10 cellular contexts compared by ENCODE assay signal in genomic region chr1:46448109-46448911, GRCh38. TPM values are rescaled to one million over a fixed set of nuclear protein-coding genes. Genes with fewer than 3 reads are reported as not detected.
A peak's percentile ranks its signal among the peaks of the same experiment; 100 is the strongest.
DNase-seq lines count a peak whose midpoint lies in the region; ATAC-seq and TF ChIP-seq lines count a peak whose summit lies in the region.
"Had no signal": no experiment of that assay in that cellular context is flagged by ENCODE, and none has a peak within 500 bp of the region (broad histone marks: within the 10 kb centered on the region; RNA-seq: fewer than 3 reads in every experiment).

No MANE protein-coding gene starts in this region.

- H3K9me3 Mint-ChIP-seq in activated naive CD8-positive, alpha-beta T cell (ENCODE audit: low read depth): no peaks in the 10 kb centered on the region
- H3K9me3 Mint-ChIP-seq in activated naive CD8-positive, alpha-beta T cell treated with anti-CD3 and anti-CD28 coated beads for 36 hours: no peaks in the 10 kb centered on the region
- peaks cover 0 to 3% (median 0%) of the 10 kb centered on the region in 7 donors for H3K9me3 Mint-ChIP-seq in naive B cell

- no peak overlapping the region for H3K27ac ChIP-seq in esophagus muscularis mucosa (replicated peaks in 1 of 4)
- no peak overlapping the region for H3K27ac ChIP-seq in vagina

- no peak for TF ChIP-seq CTCF in esophagus muscularis mucosa (IDR thresholded peaks at IDR 0.05)
- no peak for TF ChIP-seq CTCF in vagina (IDR thresholded peaks at IDR 0.05)

- H3K27me3 ChIP-seq in esophagus muscularis mucosa (peaks cover 0 to 72% (median 15%) of the 10 kb centered on the region in 4 donors), vagina (no peaks in the 10 kb centered on the region), MG63 (no peaks in the 10 kb centered on the region)

- peak overlapping the region; percentile 74 for H3K4me3 Mint-ChIP-seq in activated naive CD8-positive, alpha-beta T cell
- H3K4me3 Mint-ChIP-seq in activated naive CD8-positive, alpha-beta T cell treated with anti-CD3 and anti-CD28 coated beads for 36 hours: no peak overlapping the region
- H3K4me3 Mint-ChIP-seq in naive B cell: peak overlapping the region in 7 of 8 donors; percentile 51 to 83 (median 76)

- H3K36me3 ChIP-seq in esophagus muscularis mucosa: no peaks in the 10 kb centered on the region
- no peaks in the 10 kb centered on the region for H3K36me3 ChIP-seq in vagina
- no peaks in the 10 kb centered on the region for H3K36me3 ChIP-seq in MG63

- no peak for DNase-seq in activated naive CD8-positive, alpha-beta T cell treated with anti-CD3 and anti-CD28 coated beads for 36 hours
- DNase-seq in esophagus muscularis mucosa (ENCODE audit: extremely low spot score) (no peak), naive B cell (no peak), vagina (ENCODE audit: extremely low spot score in 2 of 2) (no peak), NCI-H187 (lab: John Stamatoyannopoulos, UW) (no peak), MG63 (no peak), NCI-H345 (lab: John Stamatoyannopoulos, UW) (no peak)
- DNase-seq: occipital lobe had no signal

- no peak for TF ChIP-seq EP300 in esophagus muscularis mucosa (IDR thresholded peaks at IDR 0.05)

- peaks cover 4 to 18% (median 15%) of the 10 kb centered on the region in 4 donors for H3K4me1 ChIP-seq in esophagus muscularis mucosa
- H3K4me1 ChIP-seq in vagina: peaks cover 9% of the 10 kb centered on the region

- H3K27ac Mint-ChIP-seq in activated naive CD8-positive, alpha-beta T cell: no peak overlapping the region
- H3K27ac Mint-ChIP-seq in activated naive CD8-positive, alpha-beta T cell treated with anti-CD3 and anti-CD28 coated beads for 36 hours: no peak overlapping the region
- H3K27ac Mint-ChIP-seq in naive B cell: no peak overlapping the region

- H3K4me3 ChIP-seq in esophagus muscularis mucosa (peak overlapping the region; percentile 45 to 56 (median 48)), vagina (peak overlapping the region; percentile 35 to 45), MG63 (no peak overlapping the region)

- no peak for ATAC-seq in naive B cell (ENCODE audit: low read depth in 2 of 2)

- peaks cover 37% of the 10 kb centered on the region for H3K27me3 Mint-ChIP-seq in activated naive CD8-positive, alpha-beta T cell
- peaks cover 70% of the 10 kb centered on the region for H3K27me3 Mint-ChIP-seq in activated naive CD8-positive, alpha-beta T cell treated with anti-CD3 and anti-CD28 coated beads for 36 hours
- H3K27me3 Mint-ChIP-seq in naive B cell: peaks cover 61 to 95% (median 95%) of the 10 kb centered on the region in 3 donors

- no peak for TF ChIP-seq POLR2A in esophagus muscularis mucosa (IDR thresholded peaks at IDR 0.05; ENCODE audit: low read depth)
- TF ChIP-seq POLR2A in vagina (IDR thresholded peaks at IDR 0.05): no peak

- WGBS in esophagus muscularis mucosa: 6% methylated on average over 49 of the region's 76 CpGs

- intact Hi-C loops in esophagus muscularis mucosa (cut with DNase I) (no loop called here), vagina (cut with DNase I) (loop anchor here (5.0 kb wide), 1 partner anchor 79 kb away; no protein-coding TSS in a partner anchor)

- H3K36me3 Mint-ChIP-seq in activated naive CD8-positive, alpha-beta T cell: no peaks in the 10 kb centered on the region
- H3K36me3 Mint-ChIP-seq in activated naive CD8-positive, alpha-beta T cell treated with anti-CD3 and anti-CD28 coated beads for 36 hours: no peaks in the 10 kb centered on the region
- H3K36me3 Mint-ChIP-seq in naive B cell: no peaks in the 10 kb centered on the region

- peaks cover 15% of the 10 kb centered on the region for H3K4me1 Mint-ChIP-seq in activated naive CD8-positive, alpha-beta T cell (ENCODE audit: low read depth)
- H3K4me1 Mint-ChIP-seq in activated naive CD8-positive, alpha-beta T cell treated with anti-CD3 and anti-CD28 coated beads for 36 hours: peaks cover 9% of the 10 kb centered on the region
- peaks cover 14 to 20% (median 19%) of the 10 kb centered on the region in 3 donors for H3K4me1 Mint-ChIP-seq in naive B cell

- H3K9me3 ChIP-seq in esophagus muscularis mucosa: no peaks in the 10 kb centered on the region
- H3K9me3 ChIP-seq in vagina: no peaks in the 10 kb centered on the region
- no peaks in the 10 kb centered on the region for H3K9me3 ChIP-seq in MG63

RNA-seq across cellular contexts. Expression of gene DMBX1, which starts 41.3 kb away (rescaled TPM):
- not detected for total RNA-seq in activated naive CD8-positive, alpha-beta T cell treated with anti-CD3 and anti-CD28 coated beads for 36 hours
- not detected for total RNA-seq in esophagus muscularis mucosa
- not detected for polyA plus RNA-seq in naive B cell (ENCODE audit: low read depth in 6 of 6)
- 0.25 TPM for total RNA-seq in vagina
- total RNA-seq in MG63 (2014; rRNA removed; shearing (Covaris generic); ENCODE audit: low replicate concordance): not detected in 2 replicates
- total RNA-seq: LHCN-M2, occipital lobe had no signal

RNA-seq across cellular contexts. Expression of gene FAAH, which starts 54.2 kb away (rescaled TPM):
- 1 to 10 TPM; 2.8 to 3.4 TPM for total RNA-seq in activated naive CD8-positive, alpha-beta T cell treated with anti-CD3 and anti-CD28 coated beads for 36 hours
- 10 to 100 TPM in 1 of 4 donors, 1 to 10 TPM in 3; 3.7 to 10.6 (median 8.4) TPM for total RNA-seq in esophagus muscularis mucosa
- 1 to 10 TPM in 1 of 6 donors, under 1 TPM in 2, not detected in 3; 0.34 to 1.4 (median 0.61) TPM for polyA plus RNA-seq in naive B cell (ENCODE audit: low read depth in 6 of 6)
- total RNA-seq in vagina: 38.1 TPM
- total RNA-seq in MG63 (2014; rRNA removed; shearing (Covaris generic); ENCODE audit: low replicate concordance): 0.16 and 1.4 TPM in 2 replicates
- total RNA-seq: LHCN-M2 had no signal
